In the genomic region with DNA sequence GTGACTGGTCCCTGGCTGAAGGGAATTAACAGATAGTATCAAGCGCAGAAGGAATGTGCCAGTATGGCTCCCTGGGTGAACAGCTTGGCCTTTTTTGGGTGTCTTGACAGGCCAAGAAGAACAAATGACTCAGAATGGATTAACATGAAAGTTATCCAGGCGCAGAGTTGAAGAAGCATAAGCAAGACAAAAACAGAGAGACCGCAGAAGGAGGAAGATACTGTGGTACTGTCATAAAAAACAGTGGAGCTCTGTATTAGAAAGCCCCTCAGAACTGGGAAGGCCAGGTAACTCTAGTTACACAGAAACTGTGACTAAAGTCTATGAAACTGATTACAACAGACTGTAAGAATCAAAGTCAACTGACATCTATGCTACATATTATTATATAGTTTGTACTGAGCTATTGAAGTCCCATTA, we compare ENCODE assay signal across 9 cellular contexts.
DNase-seq lines count a peak whose midpoint lies in the region; ATAC-seq and TF ChIP-seq lines count a peak whose summit lies in the region.
"Had no signal": no experiment of that assay in that cellular context is flagged by ENCODE, and none has a peak within 500 bp of the region (broad histone marks: within the 10 kb centered on the region; RNA-seq: fewer than 3 reads in every experiment).

No MANE protein-coding gene starts in this region.

- ATAC-seq in GM21447 (IDR thresholded peaks at IDR 0.05; ENCODE audit: unreplicated experiment) = peak; percentile 19
- no peak for ATAC-seq in HG03139 (IDR thresholded peaks at IDR 0.05; ENCODE audit: unreplicated experiment)
- ATAC-seq in GM18511 (IDR thresholded peaks at IDR 0.05; ENCODE audit: unreplicated experiment) = no peak

- no peaks in the 10 kb centered on the region for H3K27me3 ChIP-seq in brain microvascular endothelial cell (replicated peaks)

- TF ChIP-seq CTCF in brain microvascular endothelial cell (IDR thresholded peaks at IDR 0.05; ENCODE audit: low read depth, low read length, missing control alignments) = no peak

- DNase-seq in CD1c-positive myeloid dendritic cell (ENCODE audit: extremely low spot score) = peak; percentile 11
- peak; percentile 4 for DNase-seq in T-helper 9 cell
- peak; percentile 93 for DNase-seq in islet precursor cell
- no peak for DNase-seq in brain microvascular endothelial cell
- no peak for DNase-seq in HuH-7.5 (ENCODE audit: low spot score)
- DNase-seq: DMS79 had no signal

- no peak overlapping the region for H3K27ac ChIP-seq in brain microvascular endothelial cell

- H3K36me3 ChIP-seq in brain microvascular endothelial cell (replicated peaks) = no peaks in the 10 kb centered on the region

- in situ Hi-C loops in brain microvascular endothelial cell (cut with HindIII; ENCODE audit: low pct_ligation_motif_present, low sequenced_read_pairs) = no loop called here

- H3K4me3 ChIP-seq in brain microvascular endothelial cell (ENCODE audit: low read depth, low read length) = no peak overlapping the region

Comparison
In these comparisons a context has a peak if more than half of its experiments do, and no peak if none do; other contexts are left out.
1. DNase-seq: peak in CD1c-positive myeloid dendritic cell (single experiment), T-helper 9 cell (single experiment) and islet precursor cell (single experiment); none in brain microvascular endothelial cell (single experiment) and HuH-7.5 (single experiment).